Comparison of ENCODE assay signal across 8 cellular contexts in the genomic region with DNA sequence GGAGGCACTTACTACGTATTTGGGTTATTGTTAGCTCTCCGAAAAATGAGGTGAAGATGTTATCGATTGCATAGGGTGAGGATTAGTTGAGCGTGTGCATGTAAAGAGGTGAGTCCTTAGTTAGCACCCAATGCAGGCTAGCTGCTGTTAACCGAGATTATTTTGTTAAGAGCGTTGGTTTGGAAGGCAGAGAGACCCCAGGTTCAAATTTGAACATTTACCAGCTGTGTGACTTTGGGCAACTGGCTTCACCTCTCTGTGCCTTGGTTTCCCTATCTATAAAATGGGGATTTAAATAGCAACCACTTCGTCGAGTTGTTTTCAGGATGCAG. TPM values are rescaled to one million over a fixed set of nuclear protein-coding genes. Genes with fewer than 3 reads are reported as not detected.
DNase-seq lines count a peak whose midpoint lies in the region; ATAC-seq, FAIRE-seq and TF ChIP-seq lines count a peak whose summit lies in the region.
"Had no signal": no experiment of that assay in that cellular context is flagged by ENCODE, and none has a peak within 500 bp of the region (broad histone marks: within the 10 kb centered on the region; RNA-seq: fewer than 3 reads in every experiment).

No MANE protein-coding gene starts in this region.

- no peak for ATAC-seq in gastroesophageal sphincter
- no peak for ATAC-seq in GM19351 (IDR thresholded peaks at IDR 0.05; ENCODE audit: unreplicated experiment)

- H3K36me3 ChIP-seq in HEK293 (ENCODE audit: control insufficient read depth in 2 of 2, insufficient read depth in 1 of 2, low read length in 2 of 2) (peaks cover 0 to 14% of the 10 kb centered on the region in 2 experiments; a peak in 1 of 3 replicates), SJSA1 (peaks cover 9% of the 10 kb centered on the region), gastroesophageal sphincter (no peaks in the 10 kb centered on the region), small intestine (ENCODE audit: control insufficient read depth in 2 of 2, insufficient read depth in 2 of 2, low read length in 2 of 2) (no peaks in the 10 kb centered on the region)

- no peak for FAIRE-seq in small intestine (lab: Jason Lieb, UNC)
- FAIRE-seq: islet of Langerhans had no signal

- POLR2A ChIA-PET in HEK293 (lab: Yijun Ruan, JAX) = interaction anchor here (0.5 to 3.8 kb wide), 33 partner anchors 9 to 1693 kb away, joined by 3 to 38 read pairs (median 5); a partner anchor contains a TSS

- 0 to 7% methylated on average over 6 to 8 of the region's 8 CpGs for WGBS in gastroesophageal sphincter (ENCODE audit: low coverage in 1 of 2), 2 donors
- WGBS in small intestine, 3 donors = 2 to 6% (median 5%) methylated on average over 8 of the region's 8 CpGs

- H3K27me3 ChIP-seq in SJSA1 (replicated peaks) (no peaks in the 10 kb centered on the region), gastroesophageal sphincter (no peaks in the 10 kb centered on the region), small intestine (ENCODE audit: control insufficient read depth in 2 of 2, insufficient read depth in 2 of 2, low read length in 2 of 2) (no peaks in the 10 kb centered on the region)

- H3K27ac ChIP-seq in HEK293 (ENCODE audit: extremely low read depth, low read depth, low read length) = peak overlapping the region; percentile 81; the same call in 1 of the 2 replicates
- no peak overlapping the region for H3K27ac ChIP-seq in SJSA1
- H3K27ac ChIP-seq in gastroesophageal sphincter = peak overlapping the region in 2 of 4 donors; percentile 81 to 84
- H3K27ac ChIP-seq in small intestine (ENCODE audit: low read depth in 1 of 2, low read length in 1 of 2) = no peak overlapping the region

- H3K4me3 ChIP-seq in HEK293 (ENCODE audit: low read depth, low read length) (peak overlapping the region; percentile 68), SJSA1 (peak overlapping the region; percentile 87), gastroesophageal sphincter (peak overlapping the region; percentile 83 to 99), small intestine (ENCODE audit: low read depth in 1 of 2, low read length in 2 of 2) (peak overlapping the region; percentile 71 to 90)

- peaks cover 27% of the 10 kb centered on the region for H3K4me1 ChIP-seq in HEK293 (ENCODE audit: control insufficient read depth, insufficient read depth, low read length)
- peaks cover 14% of the 10 kb centered on the region for H3K4me1 ChIP-seq in SJSA1 (replicated peaks)
- H3K4me1 ChIP-seq in gastroesophageal sphincter = peaks cover 0 to 20% (median 6%) of the 10 kb centered on the region in 3 donors
- peaks cover 0 to 8% of the 10 kb centered on the region in 2 donors for H3K4me1 ChIP-seq in small intestine (ENCODE audit: control insufficient read depth in 2 of 2, insufficient read depth in 1 of 2, low read depth in 1 of 2, low read length in 1 of 2)

- in situ Hi-C loops in G401 (cut with HindIII; ENCODE audit: low sequenced_read_pairs) = no loop called here

- TF ChIP-seq EP300 in gastroesophageal sphincter (IDR thresholded peaks at IDR 0.05) = no peak

- H3K9me3 ChIP-seq in HEK293 (ENCODE audit: control insufficient read depth, insufficient read depth, low read depth, low read length) = no peaks in the 10 kb centered on the region
- no peaks in the 10 kb centered on the region for H3K9me3 ChIP-seq in SJSA1 (replicated peaks)
- H3K9me3 ChIP-seq in gastroesophageal sphincter = no peaks in the 10 kb centered on the region
- H3K9me3 ChIP-seq in small intestine (ENCODE audit: control insufficient read depth, low read depth) = no peaks in the 10 kb centered on the region

- TF ChIP-seq POLR2A in gastroesophageal sphincter (IDR thresholded peaks at IDR 0.05) = no peak

- no peak for TF ChIP-seq CTCF in HEK293 (tag by site-specific recombination; IDR thresholded peaks at IDR 0.05)
- no peak for TF ChIP-seq CTCF in gastroesophageal sphincter (IDR thresholded peaks at IDR 0.05)

- CTCF ChIA-PET in HEK293 (lab: Yijun Ruan, JAX) = interaction anchor here (0.5 to 14.3 kb wide), 11 partner anchors 10 to 328 kb away, joined by 3 to 316 read pairs (median 5); no protein-coding TSS in a partner anchor

- DNase-seq in SJSA1 (ENCODE audit: low read depth in 1 of 2, low spot score in 2 of 2) (no peak), small intestine (no peak), G401 (ENCODE audit: low spot score) (no peak), pons (ENCODE audit: low spot score) (no peak)

TF ChIP-seq in HEK293, 187 proteins besides CTCF, POLR2A, EP300 and RAD21 (continues in another document):
- TF ChIP-seq ZNF24 (tag by site-specific recombination; IDR thresholded peaks at IDR 0.05) (no peak), TCF7L2 (IDR thresholded peaks at IDR 0.05; ENCODE audit: borderline replicate concordance, low read depth, low read length) (no peak), ZNF416 (tag by site-specific recombination; IDR thresholded peaks at IDR 0.05) (0 out of 2 replicates have a peak, but pooled peaks have one; percentile 54), ZBTB17 (tag by site-specific recombination; IDR thresholded peaks at IDR 0.05) (peak; percentile 95), MEIS1 (CRISPR knock-in tag; IDR thresholded peaks at IDR 0.05; ENCODE audit: borderline replicate concordance) (no peak), KLF8 (tag by site-specific recombination; IDR thresholded peaks at IDR 0.05) (no peak), GLI4 (tag by site-specific recombination; IDR thresholded peaks at IDR 0.05) (no peak), ZNF792 (tag by site-specific recombination; IDR thresholded peaks at IDR 0.05) (0 out of 2 replicates have a peak, but pooled peaks have one; percentile 43), ZNF140 (tag by site-specific recombination; IDR thresholded peaks at IDR 0.05) (no peak), ZNF202 (tag by site-specific recombination; IDR thresholded peaks at IDR 0.05; ENCODE audit: borderline replicate concordance) (no peak), ZNF670 (tag by site-specific recombination; IDR thresholded peaks at IDR 0.05; ENCODE audit: low read depth) (no peak), WT1 (tag by site-specific recombination; IDR thresholded peaks at IDR 0.05) (peak; percentile 16; the same call in 1 of the 2 replicates), HOXC10 (CRISPR knock-in tag; IDR thresholded peaks at IDR 0.05) (no peak), PRDM1 (tag by site-specific recombination; IDR thresholded peaks at IDR 0.05) (no peak), ZNF138 (tag by site-specific recombination; IDR thresholded peaks at IDR 0.05; ENCODE audit: borderline replicate concordance) (no peak), ZSCAN16 (tag by site-specific recombination; IDR thresholded peaks at IDR 0.05) (no peak), ZNF585B (tag by site-specific recombination; IDR thresholded peaks at IDR 0.05) (no peak), ZNF768 (tag by site-specific recombination; IDR thresholded peaks at IDR 0.05) (peak; percentile 100), ZNF423 (tag by site-specific recombination; IDR thresholded peaks at IDR 0.05) (no peak)
- TF ChIP-seq, protein P1, sequence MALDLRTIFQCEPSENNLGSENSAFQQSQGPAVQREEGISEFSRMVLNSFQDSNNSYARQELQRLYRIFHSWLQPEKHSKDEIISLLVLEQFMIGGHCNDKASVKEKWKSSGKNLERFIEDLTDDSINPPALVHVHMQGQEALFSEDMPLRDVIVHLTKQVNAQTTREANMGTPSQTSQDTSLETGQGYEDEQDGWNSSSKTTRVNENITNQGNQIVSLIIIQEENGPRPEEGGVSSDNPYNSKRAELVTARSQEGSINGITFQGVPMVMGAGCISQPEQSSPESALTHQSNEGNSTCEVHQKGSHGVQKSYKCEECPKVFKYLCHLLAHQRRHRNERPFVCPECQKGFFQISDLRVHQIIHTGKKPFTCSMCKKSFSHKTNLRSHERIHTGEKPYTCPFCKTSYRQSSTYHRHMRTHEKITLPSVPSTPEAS (tag by site-specific recombination; IDR thresholded peaks at IDR 0.05) = 0 out of 2 replicates have a peak, but pooled peaks have one; percentile 34
- TF ChIP-seq, protein P2, sequence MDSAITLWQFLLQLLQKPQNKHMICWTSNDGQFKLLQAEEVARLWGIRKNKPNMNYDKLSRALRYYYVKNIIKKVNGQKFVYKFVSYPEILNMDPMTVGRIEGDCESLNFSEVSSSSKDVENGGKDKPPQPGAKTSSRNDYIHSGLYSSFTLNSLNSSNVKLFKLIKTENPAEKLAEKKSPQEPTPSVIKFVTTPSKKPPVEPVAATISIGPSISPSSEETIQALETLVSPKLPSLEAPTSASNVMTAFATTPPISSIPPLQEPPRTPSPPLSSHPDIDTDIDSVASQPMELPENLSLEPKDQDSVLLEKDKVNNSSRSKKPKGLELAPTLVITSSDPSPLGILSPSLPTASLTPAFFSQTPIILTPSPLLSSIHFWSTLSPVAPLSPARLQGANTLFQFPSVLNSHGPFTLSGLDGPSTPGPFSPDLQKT (IDR thresholded peaks at IDR 0.05; ENCODE audit: borderline replicate concordance, low read depth, low read length) = no peak
- TF ChIP-seq, protein P3, sequence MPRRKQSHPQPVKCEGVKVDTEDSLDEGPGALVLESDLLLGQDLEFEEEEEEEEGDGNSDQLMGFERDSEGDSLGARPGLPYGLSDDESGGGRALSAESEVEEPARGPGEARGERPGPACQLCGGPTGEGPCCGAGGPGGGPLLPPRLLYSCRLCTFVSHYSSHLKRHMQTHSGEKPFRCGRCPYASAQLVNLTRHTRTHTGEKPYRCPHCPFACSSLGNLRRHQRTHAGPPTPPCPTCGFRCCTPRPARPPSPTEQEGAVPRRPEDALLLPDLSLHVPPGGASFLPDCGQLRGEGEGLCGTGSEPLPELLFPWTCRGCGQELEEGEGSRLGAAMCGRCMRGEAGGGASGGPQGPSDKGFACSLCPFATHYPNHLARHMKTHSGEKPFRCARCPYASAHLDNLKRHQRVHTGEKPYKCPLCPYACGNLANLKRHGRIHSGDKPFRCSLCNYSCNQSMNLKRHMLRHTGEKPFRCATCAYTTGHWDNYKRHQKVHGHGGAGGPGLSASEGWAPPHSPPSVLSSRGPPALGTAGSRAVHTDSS (tag by site-specific recombination; IDR thresholded peaks at IDR 0.05) = no peak
- TF ChIP-seq, protein P4, sequence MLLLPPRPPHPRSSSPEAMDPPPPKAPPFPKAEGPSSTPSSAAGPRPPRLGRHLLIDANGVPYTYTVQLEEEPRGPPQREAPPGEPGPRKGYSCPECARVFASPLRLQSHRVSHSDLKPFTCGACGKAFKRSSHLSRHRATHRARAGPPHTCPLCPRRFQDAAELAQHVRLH (tag by site-specific recombination; IDR thresholded peaks at IDR 0.05) = peak; percentile 75

RNA-seq across cellular contexts. Expression of a gene that starts 0.7 kb away (rescaled TPM):
- 9.3 and 14.9 TPM in 2 replicates for total RNA-seq in SJSA1 (2014; rRNA removed; shearing (Covaris generic))
- 10 to 100 TPM in 2 of 4 donors, 1 to 10 TPM in 2; 5.9 to 20.2 (median 11.8) TPM for total RNA-seq in gastroesophageal sphincter
- polyA plus RNA-seq in small intestine = 10 to 100 TPM; 19.2 to 36.2 (median 31.9) TPM
- 5.5 and 8.1 TPM in 2 replicates for total RNA-seq in G401 (2014; rRNA removed; shearing (Covaris generic))

RNA-seq across cellular contexts. Expression of a gene that starts 1.3 kb away (rescaled TPM):
- total RNA-seq in SJSA1 (2014; rRNA removed; shearing (Covaris generic)) = 0.03 TPM in 1 of 2 replicates, not detected in the other
- total RNA-seq in gastroesophageal sphincter = not detected
- not detected for polyA plus RNA-seq in small intestine
- not detected in 2 replicates for total RNA-seq in G401 (2014; rRNA removed; shearing (Covaris generic))
